ENCODE assay signal across 12 cellular contexts in the genomic region with DNA sequence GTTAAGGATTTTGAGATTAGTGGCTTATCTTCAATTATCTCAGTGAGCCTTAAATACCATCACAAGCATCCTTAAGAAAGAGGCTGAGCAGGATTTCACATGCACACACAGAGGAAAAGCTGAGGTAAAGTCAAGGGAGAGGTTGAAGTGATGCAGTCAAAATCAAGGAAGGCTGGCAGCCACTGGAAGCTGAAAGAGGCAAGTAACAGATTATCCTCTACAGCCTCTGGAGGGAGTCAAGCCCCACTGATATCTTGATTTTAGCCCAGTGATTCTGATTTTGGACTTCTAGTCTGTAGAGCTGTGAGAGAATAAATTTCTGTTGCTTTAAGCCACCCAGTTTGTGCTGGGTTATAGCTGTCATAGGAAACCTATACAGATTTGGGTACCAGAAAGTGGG.
DNase-seq lines count a peak whose midpoint lies in the region; ATAC-seq, FAIRE-seq and TF ChIP-seq lines count a peak whose summit lies in the region.
"Had no signal": no experiment of that assay in that cellular context is flagged by ENCODE, and none has a peak within 500 bp of the region (broad histone marks: within the 10 kb centered on the region; RNA-seq: fewer than 3 reads in every experiment).

No MANE protein-coding gene starts in this region.

- no peak overlapping the region for H3K27ac ChIP-seq in AG04450 (ENCODE audit: low read depth, low read length)
- H3K27ac ChIP-seq in RWPE1 = no peak overlapping the region
- H3K27ac ChIP-seq: BLaER1 treated with 17β-estradiol and CSF1 and Interleukin-3, amounts not matched to agents 10 nM and 100 nM had no signal

- H3K4me3 ChIP-seq in AG04450 (ENCODE audit: low read depth, low read length) (no peak overlapping the region), fibroblast of the aortic adventitia (ENCODE audit: low read depth, low read length) (no peak overlapping the region)
- H3K4me3 ChIP-seq: BLaER1 treated with 17β-estradiol and CSF1 and Interleukin-3, amounts not matched to agents 10 nM and 100 nM had no signal

- POLR2A ChIA-PET in AG04450 (lab: Yijun Ruan, JAX) = no interaction called here
- POLR2A ChIA-PET in RWPE1 (lab: Yijun Ruan, JAX; ENCODE audit: low non-redundant PET) = no interaction called here

- CTCF ChIA-PET in AG04450 (lab: Charles Lee) (no interaction called here), RWPE1 (lab: Yijun Ruan, JAX) (interaction anchor here (0.7 kb wide), 1 partner anchor 298 kb away, joined by 3 read pairs; no protein-coding TSS in a partner anchor)

- H3K27me3 ChIP-seq in AG04450 (ENCODE audit: control insufficient read depth, insufficient read depth, low read length) = no peaks in the 10 kb centered on the region
- H3K27me3 ChIP-seq: BLaER1 treated with 17β-estradiol and CSF1 and Interleukin-3, amounts not matched to agents 10 nM and 100 nM had no signal

- DNase-seq in AG04450 (ENCODE audit: low read depth, low spot score) (no peak), RWPE1 (ENCODE audit: low spot score) (peak; percentile 18), fibroblast of the aortic adventitia (ENCODE audit: low read depth) (peak; percentile 6), HCEC 1CT (no peak)
- DNase-seq: activated CD4-positive, alpha-beta memory T cell treated with anti-CD3 and anti-CD28 coated beads for 36 hours; activated effector memory CD4-positive, alpha-beta T cell treated with Interleukin-2 at 50 U/mL for 16 hours; NCI-H1694 had no signal

- TF ChIP-seq CTCF in AG04450 (IDR thresholded peaks at IDR 0.05; ENCODE audit: low read depth, low read length) (0 out of 2 replicates have a peak, but pooled peaks have one; percentile 9), RWPE1 (conservative IDR thresholded peaks at IDR 0.05; ENCODE audit: low read depth) (no peak), fibroblast of the aortic adventitia (IDR thresholded peaks at IDR 0.05; ENCODE audit: insufficient read depth, low read length) (peak; percentile 14)

- peaks cover 2% of the 10 kb centered on the region; the same call in 1 of the 2 replicates for H3K9me3 ChIP-seq in AG04450 (ENCODE audit: control insufficient read depth, insufficient read depth, low read length)

- FAIRE-seq in G401.6 (lab: Jason Lieb, UNC) = peak; percentile 46

- no peak for ATAC-seq in GM19467 (IDR thresholded peaks at IDR 0.05; ENCODE audit: unreplicated experiment)
- no peak for ATAC-seq in GM21717 (IDR thresholded peaks at IDR 0.05; ENCODE audit: unreplicated experiment)
- no peak for ATAC-seq in HG03159 (IDR thresholded peaks at IDR 0.05; ENCODE audit: unreplicated experiment)

Comparison
In these comparisons a context has a peak if more than half of its experiments do, and no peak if none do; other contexts are left out.
1. DNase-seq: peak in RWPE1 (single experiment) and fibroblast of the aortic adventitia (single experiment); none in AG04450 (single experiment) and HCEC 1CT (single experiment).